22 cellular contexts compared by ENCODE assay signal in the genomic region with DNA sequence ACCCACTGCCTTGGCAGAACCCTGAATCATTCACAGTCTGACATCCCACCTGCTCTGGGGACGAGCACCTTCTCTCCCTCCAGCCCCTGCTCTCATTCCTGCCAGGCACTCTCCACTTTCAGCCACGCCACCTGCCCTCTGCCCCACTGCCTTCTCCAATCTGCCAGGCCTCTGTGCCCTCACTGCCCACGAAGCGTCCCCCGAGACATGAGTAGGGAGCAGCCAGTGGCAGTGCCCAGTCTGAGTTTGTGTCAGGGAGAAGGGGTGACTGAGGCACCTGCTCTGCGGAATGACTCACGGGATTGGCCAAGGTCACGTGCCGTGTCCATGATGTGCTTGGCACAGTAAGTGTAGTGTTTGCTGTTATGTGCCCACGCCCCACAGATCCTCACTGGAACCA.
A peak's percentile ranks its signal among the peaks of the same experiment; 100 is the strongest.
DNase-seq lines count a peak whose midpoint lies in the region; ATAC-seq, FAIRE-seq and TF ChIP-seq lines count a peak whose summit lies in the region.
"Had no signal": no experiment of that assay in that cellular context is flagged by ENCODE, and none has a peak within 500 bp of the region (broad histone marks: within the 10 kb centered on the region; RNA-seq: fewer than 3 reads in every experiment).

No MANE protein-coding gene starts in this region.

- H3K9me3 ChIP-seq in H1 (ENCODE audit: insufficient read depth in 2 of 2, low read depth in 1 of 2, low read length in 1 of 2) (no peaks in the 10 kb centered on the region), osteoblast (ENCODE audit: low read depth, low read length) (no peaks in the 10 kb centered on the region)

- H2BK5ac ChIP-seq in H1 (ENCODE audit: low read depth, low read length): no peak overlapping the region; the same call in 1 of the 2 replicates

- ATAC-seq in GM21786 (IDR thresholded peaks at IDR 0.05; ENCODE audit: unreplicated experiment): no peak
- ATAC-seq: HCT116 had no signal

- peak; percentile 39 for DNase-seq in SW480 (ENCODE audit: low spot score)
- DNase-seq in H1 (ENCODE audit: low read depth in 1 of 2, low spot score in 2 of 2): no peak
- peak; percentile 55 for DNase-seq in osteoblast (ENCODE audit: insufficient read length, low spot score, missing footprints)
- DNase-seq in NCI-H2196 treated with DMSO at 0.1 percent for 48 hours (lab: John Stamatoyannopoulos, UW; ENCODE audit: unreplicated experiment): no peak
- no peak for DNase-seq in DMS53 treated with DMSO at 0.1 percent for 48 hours (lab: John Stamatoyannopoulos, UW; ENCODE audit: unreplicated experiment)
- no peak for DNase-seq in NCI-H2107 (lab: John Stamatoyannopoulos, UW)
- DNase-seq: C1 segment of cervical spinal cord; CD4-positive, alpha-beta memory T cell; COR-L47; DMS79 treated with DMSO at 0.1 percent for 48 hours; GF-D8; Karpas-422; MV-4-11; NCI-H1105; NCI-H1436 treated with DMSO at 0.1 percent for 48 hours; NCI-H187 treated with DMSO at 0.1 percent for 48 hours; NCI-H526 treated with DMSO at 0.1 percent for 48 hours; SHP77 had no signal

- no peaks in the 10 kb centered on the region; a peak in 1 of 8 replicates for H3K36me3 ChIP-seq in H1 (ENCODE audit: control insufficient read depth in 2 of 4, insufficient read depth in 4 of 4, low read length in 3 of 4)
- no peaks in the 10 kb centered on the region for H3K36me3 ChIP-seq in osteoblast (ENCODE audit: insufficient read depth, low read length)

- no peak overlapping the region for H4K91ac ChIP-seq in H1 (replicated peaks; ENCODE audit: insufficient read length, low read length)

- H2BK20ac ChIP-seq in H1 (ENCODE audit: low read length): no peak overlapping the region

- H2BK12ac ChIP-seq in H1 (ENCODE audit: low read depth, low read length): peak overlapping the region; percentile 85; the same call in 1 of the 2 replicates

- no peak for FAIRE-seq in H1 (lab: Jason Lieb, UNC)
- FAIRE-seq: GM12891 had no signal

- H2AFZ ChIP-seq in H1 (ENCODE audit: low read length) (no peak overlapping the region), osteoblast (ENCODE audit: low read length) (no peak overlapping the region)

- H3K4me3 ChIP-seq in H1 (ENCODE audit: extremely low read depth in 1 of 4, insufficient read depth in 2 of 4, low read depth in 3 of 4, low read length in 4 of 4) (no peak overlapping the region), osteoblast (ENCODE audit: insufficient read depth, low read length) (no peak overlapping the region)

- no peak for TF ChIP-seq CTCF in H1 (IDR thresholded peaks at IDR 0.05; ENCODE audit: control extremely low read depth in 1 of 3, insufficient read depth in 1 of 3, low read depth in 1 of 3, low read length in 3 of 3)
- TF ChIP-seq CTCF in osteoblast (IDR thresholded peaks at IDR 0.05; ENCODE audit: extremely low read depth, low read depth, low read length): no peak

- H3K14ac ChIP-seq in H1 (ENCODE audit: insufficient read length): no peak overlapping the region

- peak overlapping the region; percentile 48; the same call in 1 of the 2 replicates for H2BK15ac ChIP-seq in H1 (ENCODE audit: low read length)

- TF ChIP-seq POLR2A in H1 (IDR thresholded peaks at IDR 0.05; ENCODE audit: control extremely low read depth in 1 of 2, low read depth in 2 of 2, low read length in 2 of 2): no peak

- no peak overlapping the region for H3K4me2 ChIP-seq in H1 (ENCODE audit: insufficient read depth in 1 of 2, low read depth in 2 of 2, low read length in 2 of 2)
- H3K4me2 ChIP-seq in osteoblast (ENCODE audit: insufficient read depth, low read length): no peak overlapping the region

- H2BK120ac ChIP-seq in H1 (replicated peaks; ENCODE audit: low read depth, low read length): no peak overlapping the region

- POLR2A ChIA-PET in H1 (lab: Charles Lee; ENCODE audit: partially characterized antibody): no interaction called here

- H3K4ac ChIP-seq in H1 (replicated peaks; ENCODE audit: insufficient read length, low read depth, low read length): no peak overlapping the region

- no peak overlapping the region for H4K5ac ChIP-seq in H1 (ENCODE audit: insufficient read length, low read depth, low read length)

- H3K79me1 ChIP-seq in H1 (ENCODE audit: low read depth, low read length): peaks cover 3% of the 10 kb centered on the region; the same call in 1 of the 2 replicates

- TF ChIP-seq RAD21 in H1 (IDR thresholded peaks at IDR 0.05 in 1 of 2, conservative IDR thresholded peaks at IDR 0.05 in 1 of 2; ENCODE audit: low read depth in 2 of 2, low read length in 2 of 2): no peak

- H4K20me1 ChIP-seq in H1 (replicated peaks in 1 of 2; ENCODE audit: control insufficient read depth in 1 of 2, insufficient read depth in 2 of 2, low read length in 2 of 2) (peaks cover 0 to 4% of the 10 kb centered on the region in 2 experiments), osteoblast (ENCODE audit: insufficient read depth, low read length) (no peaks in the 10 kb centered on the region)

- no peaks in the 10 kb centered on the region for H3K79me2 ChIP-seq in H1 (ENCODE audit: control insufficient read depth in 1 of 2, insufficient read depth in 2 of 2, low read length in 2 of 2)
- H3K79me2 ChIP-seq in osteoblast (ENCODE audit: insufficient read depth, low read length): no peaks in the 10 kb centered on the region

- H3K4me1 ChIP-seq in H1 (replicated peaks in 1 of 4; ENCODE audit: control insufficient read depth in 3 of 4, insufficient read depth in 4 of 4, low read length in 3 of 4) (peaks cover 2 to 18% (median 7%) of the 10 kb centered on the region in 4 experiments; a peak in 6 of 7 replicates), osteoblast (ENCODE audit: insufficient read depth, low read length) (no peaks in the 10 kb centered on the region)

- H3K18ac ChIP-seq in H1 (ENCODE audit: extremely low read depth, low read length): no peak overlapping the region

- CTCF ChIA-PET in H1 (lab: Charles Lee; ENCODE audit: partially characterized antibody): interaction anchor here (1.3 kb wide), 1 partner anchor 88 kb away, joined by 3 read pairs; no protein-coding TSS in a partner anchor

- TF ChIP-seq EP300 in H1 (IDR thresholded peaks at IDR 0.05; ENCODE audit: borderline replicate concordance in 1 of 2, low read depth in 2 of 2, low read length in 2 of 2): no peak

- H2AK5ac ChIP-seq in H1 (ENCODE audit: low read depth, low read length): no peak overlapping the region

- no peak overlapping the region for H4K8ac ChIP-seq in H1 (ENCODE audit: extremely low read depth, insufficient read depth, low read length)

- H3K27ac ChIP-seq in H1 (ENCODE audit: low read depth, low read length): no peak overlapping the region
- no peak overlapping the region for H3K27ac ChIP-seq in osteoblast (ENCODE audit: low read depth, low read length)
- H3K27ac ChIP-seq: RWPE1 had no signal

- peaks cover 10% of the 10 kb centered on the region; the same call in 1 of the 2 replicates for H3K23me2 ChIP-seq in H1 (ENCODE audit: low read depth, low read length)

- no peak overlapping the region for H3K56ac ChIP-seq in H1 (replicated peaks; ENCODE audit: insufficient read length, low read depth, low read length)

- H3K27me3 ChIP-seq in H1 (replicated peaks in 1 of 4; ENCODE audit: control insufficient read depth in 3 of 4, extremely low read depth in 1 of 4, insufficient read depth in 3 of 4, low read length in 3 of 4): no peaks in the 10 kb centered on the region
- H3K27me3 ChIP-seq in osteoblast (ENCODE audit: insufficient read depth, low read length): no peaks in the 10 kb centered on the region

- no peak overlapping the region for H3K23ac ChIP-seq in H1 (ENCODE audit: insufficient read length)

- WGBS in H1 (ENCODE audit: extremely low coverage in 1 of 2, insufficient coverage in 1 of 2, insufficient read length in 1 of 2, insufficient replicate concordance in 2 of 2, low coverage in 1 of 2, low lambda C conversion rate in 2 of 2, missing lambda C conversion rate in 1 of 2), 2 experiments: 95% methylated on average over 10 of the region's 10 CpGs; no CpG with 5 or more reads in 1 of the 2 experiments

- H3K9ac ChIP-seq in H1 (replicated peaks in 1 of 4; ENCODE audit: extremely low read depth in 1 of 4, low read depth in 3 of 4, low read length in 3 of 4): no peak overlapping the region

TF ChIP-seq in H1, 55 proteins besides CTCF, POLR2A, EP300 and RAD21:
- no peak for TF ChIP-seq KDM1A (IDR thresholded peaks at IDR 0.05; ENCODE audit: borderline replicate concordance, low read length)
- TF ChIP-seq SIX5 (IDR thresholded peaks at IDR 0.05; ENCODE audit: low read depth, low read length): no peak
- no peak for TF ChIP-seq BACH1 (IDR thresholded peaks at IDR 0.05; ENCODE audit: low read length)
- TF ChIP-seq NANOG (IDR thresholded peaks at IDR 0.05; ENCODE audit: insufficient read depth, low read depth, low read length, poor library complexity, severe bottlenecking): no peak
- TF ChIP-seq POLR2AphosphoS5 (IDR thresholded peaks at IDR 0.05; ENCODE audit: low read depth, low read length): no peak
- TF ChIP-seq BRCA1 (IDR thresholded peaks at IDR 0.05; ENCODE audit: low read depth, low read length): no peak
- TF ChIP-seq SAP30 (IDR thresholded peaks at IDR 0.05; ENCODE audit: insufficient read depth, insufficient replicate concordance, low read length): no peak
- no peak for TF ChIP-seq JUND (IDR thresholded peaks at IDR 0.05; ENCODE audit: low read length)
- TF ChIP-seq RXRA (IDR thresholded peaks at IDR 0.05; ENCODE audit: insufficient read depth, low read depth, low read length): no peak
- no peak for TF ChIP-seq TAF1 (IDR thresholded peaks at IDR 0.05; ENCODE audit: low read depth, low read length)
- TF ChIP-seq SIRT6 (IDR thresholded peaks at IDR 0.05; ENCODE audit: low read length): no peak
- TF ChIP-seq MAFK (IDR thresholded peaks at IDR 0.05; ENCODE audit: low read depth, low read length): no peak
- TF ChIP-seq, protein P1, sequence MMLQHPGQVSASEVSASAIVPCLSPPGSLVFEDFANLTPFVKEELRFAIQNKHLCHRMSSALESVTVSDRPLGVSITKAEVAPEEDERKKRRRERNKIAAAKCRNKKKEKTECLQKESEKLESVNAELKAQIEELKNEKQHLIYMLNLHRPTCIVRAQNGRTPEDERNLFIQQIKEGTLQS (IDR thresholded peaks at IDR 0.05; ENCODE audit: insufficient read depth, low read depth, low read length): no peak

Comparison
In these comparisons a context has a peak if more than half of its experiments do, and no peak if none do; other contexts are left out.
1. DNase-seq: peak in SW480 (single experiment) and osteoblast (single experiment); none in H1 (0 of 2), NCI-H2196 treated with DMSO at 0.1 percent for 48 hours (single experiment), DMS53 treated with DMSO at 0.1 percent for 48 hours (single experiment) and NCI-H2107 (single experiment).